ENCODE assay signal across 6 cellular contexts in genomic region chr16:57485091-57485915, GRCh38. TPM values are rescaled to one million over a fixed set of nuclear protein-coding genes. Genes with fewer than 3 reads are reported as not detected.
DNase-seq lines count a peak whose midpoint lies in the region; ATAC-seq and TF ChIP-seq lines count a peak whose summit lies in the region.

No MANE protein-coding gene starts in this region.

- no peaks in the 10 kb centered on the region for H3K36me3 ChIP-seq in upper lobe of right lung

- H3K4me1 ChIP-seq in upper lobe of right lung = peaks cover 16% of the 10 kb centered on the region

- H3K27ac Mint-ChIP-seq in activated naive CD4-positive, alpha-beta T cell treated with anti-CD3 and anti-CD28 coated beads, Interleukin-2, amount 10 ng/mL, durations not matched to agents 7 days and 5 days = peak overlapping the region; percentile 62

- CTCF ChIA-PET in activated naive CD4-positive, alpha-beta T cell treated with anti-CD3 and anti-CD28 coated beads, Interleukin-2, amount 10 ng/mL, durations not matched to agents 7 days and 5 days (lab: Charles Lee) = interaction anchor here (1.4 to 4.3 kb wide), 3 partner anchors 11 to 34 kb away, joined by 3 to 23 read pairs (median 18); partner anchors contain the start of gene POLR2C

- DNase-seq in activated naive CD4-positive, alpha-beta T cell treated with anti-CD3 and anti-CD28 coated beads, Interleukin-2, amount 10 ng/mL, durations not matched to agents 7 days and 5 days = no peak
- DNase-seq in activated naive CD4-positive, alpha-beta T cell treated with Interleukin-2 at 50 U/mL for 16 hours = no peak
- DNase-seq in upper lobe of right lung (peak; percentile 71), DMS79 treated with DMSO at 0.1 percent for 48 hours (lab: John Stamatoyannopoulos, UW) (no peak)
- DNase-seq in activated CD4-positive, alpha-beta T cell treated with anti-CD3 and anti-CD28 coated beads for 4 hours = no peak

- no peaks in the 10 kb centered on the region for H3K27me3 ChIP-seq in upper lobe of right lung

- H3K27me3 Mint-ChIP-seq in activated naive CD4-positive, alpha-beta T cell treated with anti-CD3 and anti-CD28 coated beads, Interleukin-2, amount 10 ng/mL, durations not matched to agents 7 days and 5 days = peaks cover 42% of the 10 kb centered on the region

- TF ChIP-seq CTCF in upper lobe of right lung (IDR thresholded peaks at IDR 0.05) = no peak

- intact Hi-C loops in upper lobe of right lung (cut with DNase I) = no loop called here

- no peaks in the 10 kb centered on the region for H3K36me3 Mint-ChIP-seq in activated naive CD4-positive, alpha-beta T cell treated with anti-CD3 and anti-CD28 coated beads, Interleukin-2, amount 10 ng/mL, durations not matched to agents 7 days and 5 days

- H3K9me3 ChIP-seq in upper lobe of right lung = no peaks in the 10 kb centered on the region

- peak overlapping the region; percentile 80 for H3K27ac ChIP-seq in upper lobe of right lung

- peak; percentile 62 for ATAC-seq in upper lobe of right lung

- H3K4me3 Mint-ChIP-seq in activated naive CD4-positive, alpha-beta T cell treated with anti-CD3 and anti-CD28 coated beads, Interleukin-2, amount 10 ng/mL, durations not matched to agents 7 days and 5 days = peak overlapping the region; percentile 75

- H3K4me3 ChIP-seq in iPS-11a (ENCODE audit: low read depth, low read length) (peak overlapping the region; percentile 62), upper lobe of right lung (peak overlapping the region; percentile 75)

- H3K9me3 Mint-ChIP-seq in activated naive CD4-positive, alpha-beta T cell treated with anti-CD3 and anti-CD28 coated beads, Interleukin-2, amount 10 ng/mL, durations not matched to agents 7 days and 5 days = no peaks in the 10 kb centered on the region

- H3K4me1 Mint-ChIP-seq in activated naive CD4-positive, alpha-beta T cell treated with anti-CD3 and anti-CD28 coated beads, Interleukin-2, amount 10 ng/mL, durations not matched to agents 7 days and 5 days = peaks cover 13% of the 10 kb centered on the region

RNA-seq across cellular contexts. Expression of gene DOK4, which starts 1.0 kb away (rescaled TPM):
- total RNA-seq in upper lobe of right lung = 55.1 TPM

RNA-seq across cellular contexts. Expression of gene POLR2C, which starts 22.8 kb away (rescaled TPM):
- total RNA-seq in upper lobe of right lung = 85.1 TPM

RNA-seq across cellular contexts. Expression of gene COQ9, which starts 38.0 kb away (rescaled TPM):
- 35.2 TPM for total RNA-seq in upper lobe of right lung

RNA-seq across cellular contexts. Expression of gene CIAPIN1, which starts 38.1 kb away (rescaled TPM):
- total RNA-seq in upper lobe of right lung = 31.2 TPM

RNA-seq across cellular contexts. Expression of gene CCDC102A, which starts 51.1 kb away (rescaled TPM):
- 11.3 TPM for total RNA-seq in upper lobe of right lung
